In the genomic region with DNA sequence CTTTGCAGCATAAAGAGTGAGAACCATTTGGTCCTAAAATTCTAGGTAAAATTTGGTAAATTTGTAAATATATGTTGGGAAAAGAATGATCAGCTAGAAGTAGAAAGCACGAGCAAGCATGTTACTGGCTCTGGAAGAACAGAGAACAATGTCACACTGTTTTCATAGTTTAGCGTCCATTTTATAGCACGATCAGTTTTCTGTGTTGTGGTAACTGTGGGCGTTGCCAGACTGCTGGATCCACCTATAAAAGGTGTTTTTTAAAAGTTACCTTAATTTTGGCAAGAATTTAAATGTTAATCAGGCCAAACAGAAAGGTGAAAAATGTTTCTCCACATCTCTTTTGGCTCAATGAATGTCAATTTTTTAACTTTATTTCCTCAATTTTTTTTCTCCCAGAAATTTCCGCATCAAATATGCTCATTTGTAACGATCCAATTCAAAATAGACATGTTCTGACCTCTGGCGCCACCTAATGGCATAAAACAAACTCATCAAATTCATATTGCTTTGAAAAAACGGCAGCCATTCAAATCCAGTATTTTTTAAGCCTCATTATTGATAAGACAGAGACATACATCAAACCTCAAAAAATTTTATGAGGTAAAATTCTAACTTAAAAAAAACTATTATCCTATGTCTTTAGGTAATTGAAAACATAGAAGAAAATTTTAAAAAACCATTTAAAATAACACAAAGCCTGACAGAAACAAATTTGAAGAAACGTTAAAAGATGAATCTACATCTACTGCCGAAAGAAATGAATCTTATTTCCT, we compare ENCODE assay signal across 1 cellular context.
TF ChIP-seq lines count a peak whose summit lies in the region.

No MANE protein-coding gene starts in this region.

TF ChIP-seq in GM23338, 12 proteins besides CTCF, POLR2A, EP300 and RAD21:
- TF ChIP-seq EZH2 (IDR thresholded peaks at IDR 0.05; ENCODE audit: low read depth, unreplicated experiment) (no peak), JUNB (IDR thresholded peaks at IDR 0.05; ENCODE audit: unreplicated experiment) (no peak), NANOG (IDR thresholded peaks at IDR 0.05; ENCODE audit: borderline replicate concordance) (no peak), EZH2phosphoT487 (IDR thresholded peaks at IDR 0.05; ENCODE audit: unreplicated experiment) (no peak), ZNF331 (CRISPR knock-in tag; IDR thresholded peaks at IDR 0.05; ENCODE audit: low read depth) (no peak), ZNF114 (CRISPR knock-in tag; IDR thresholded peaks at IDR 0.05) (no peak), POLR2AphosphoS5 (IDR thresholded peaks at IDR 0.05; ENCODE audit: low read depth) (no peak), CREB1 (CRISPR knock-in tag; IDR thresholded peaks at IDR 0.05; ENCODE audit: low read depth) (no peak), STAT1 (IDR thresholded peaks at IDR 0.05; ENCODE audit: unreplicated experiment) (no peak)
- TF ChIP-seq, protein P1, sequence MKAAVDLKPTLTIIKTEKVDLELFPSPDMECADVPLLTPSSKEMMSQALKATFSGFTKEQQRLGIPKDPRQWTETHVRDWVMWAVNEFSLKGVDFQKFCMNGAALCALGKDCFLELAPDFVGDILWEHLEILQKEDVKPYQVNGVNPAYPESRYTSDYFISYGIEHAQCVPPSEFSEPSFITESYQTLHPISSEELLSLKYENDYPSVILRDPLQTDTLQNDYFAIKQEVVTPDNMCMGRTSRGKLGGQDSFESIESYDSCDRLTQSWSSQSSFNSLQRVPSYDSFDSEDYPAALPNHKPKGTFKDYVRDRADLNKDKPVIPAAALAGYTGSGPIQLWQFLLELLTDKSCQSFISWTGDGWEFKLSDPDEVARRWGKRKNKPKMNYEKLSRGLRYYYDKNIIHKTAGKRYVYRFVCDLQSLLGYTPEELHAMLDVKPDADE (IDR thresholded peaks at IDR 0.05), result no peak
- TF ChIP-seq, protein P2, sequence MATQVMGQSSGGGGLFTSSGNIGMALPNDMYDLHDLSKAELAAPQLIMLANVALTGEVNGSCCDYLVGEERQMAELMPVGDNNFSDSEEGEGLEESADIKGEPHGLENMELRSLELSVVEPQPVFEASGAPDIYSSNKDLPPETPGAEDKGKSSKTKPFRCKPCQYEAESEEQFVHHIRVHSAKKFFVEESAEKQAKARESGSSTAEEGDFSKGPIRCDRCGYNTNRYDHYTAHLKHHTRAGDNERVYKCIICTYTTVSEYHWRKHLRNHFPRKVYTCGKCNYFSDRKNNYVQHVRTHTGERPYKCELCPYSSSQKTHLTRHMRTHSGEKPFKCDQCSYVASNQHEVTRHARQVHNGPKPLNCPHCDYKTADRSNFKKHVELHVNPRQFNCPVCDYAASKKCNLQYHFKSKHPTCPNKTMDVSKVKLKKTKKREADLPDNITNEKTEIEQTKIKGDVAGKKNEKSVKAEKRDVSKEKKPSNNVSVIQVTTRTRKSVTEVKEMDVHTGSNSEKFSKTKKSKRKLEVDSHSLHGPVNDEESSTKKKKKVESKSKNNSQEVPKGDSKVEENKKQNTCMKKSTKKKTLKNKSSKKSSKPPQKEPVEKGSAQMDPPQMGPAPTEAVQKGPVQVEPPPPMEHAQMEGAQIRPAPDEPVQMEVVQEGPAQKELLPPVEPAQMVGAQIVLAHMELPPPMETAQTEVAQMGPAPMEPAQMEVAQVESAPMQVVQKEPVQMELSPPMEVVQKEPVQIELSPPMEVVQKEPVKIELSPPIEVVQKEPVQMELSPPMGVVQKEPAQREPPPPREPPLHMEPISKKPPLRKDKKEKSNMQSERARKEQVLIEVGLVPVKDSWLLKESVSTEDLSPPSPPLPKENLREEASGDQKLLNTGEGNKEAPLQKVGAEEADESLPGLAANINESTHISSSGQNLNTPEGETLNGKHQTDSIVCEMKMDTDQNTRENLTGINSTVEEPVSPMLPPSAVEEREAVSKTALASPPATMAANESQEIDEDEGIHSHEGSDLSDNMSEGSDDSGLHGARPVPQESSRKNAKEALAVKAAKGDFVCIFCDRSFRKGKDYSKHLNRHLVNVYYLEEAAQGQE (IDR thresholded peaks at IDR 0.05; ENCODE audit: unreplicated experiment), result no peak
- TF ChIP-seq, protein P3, sequence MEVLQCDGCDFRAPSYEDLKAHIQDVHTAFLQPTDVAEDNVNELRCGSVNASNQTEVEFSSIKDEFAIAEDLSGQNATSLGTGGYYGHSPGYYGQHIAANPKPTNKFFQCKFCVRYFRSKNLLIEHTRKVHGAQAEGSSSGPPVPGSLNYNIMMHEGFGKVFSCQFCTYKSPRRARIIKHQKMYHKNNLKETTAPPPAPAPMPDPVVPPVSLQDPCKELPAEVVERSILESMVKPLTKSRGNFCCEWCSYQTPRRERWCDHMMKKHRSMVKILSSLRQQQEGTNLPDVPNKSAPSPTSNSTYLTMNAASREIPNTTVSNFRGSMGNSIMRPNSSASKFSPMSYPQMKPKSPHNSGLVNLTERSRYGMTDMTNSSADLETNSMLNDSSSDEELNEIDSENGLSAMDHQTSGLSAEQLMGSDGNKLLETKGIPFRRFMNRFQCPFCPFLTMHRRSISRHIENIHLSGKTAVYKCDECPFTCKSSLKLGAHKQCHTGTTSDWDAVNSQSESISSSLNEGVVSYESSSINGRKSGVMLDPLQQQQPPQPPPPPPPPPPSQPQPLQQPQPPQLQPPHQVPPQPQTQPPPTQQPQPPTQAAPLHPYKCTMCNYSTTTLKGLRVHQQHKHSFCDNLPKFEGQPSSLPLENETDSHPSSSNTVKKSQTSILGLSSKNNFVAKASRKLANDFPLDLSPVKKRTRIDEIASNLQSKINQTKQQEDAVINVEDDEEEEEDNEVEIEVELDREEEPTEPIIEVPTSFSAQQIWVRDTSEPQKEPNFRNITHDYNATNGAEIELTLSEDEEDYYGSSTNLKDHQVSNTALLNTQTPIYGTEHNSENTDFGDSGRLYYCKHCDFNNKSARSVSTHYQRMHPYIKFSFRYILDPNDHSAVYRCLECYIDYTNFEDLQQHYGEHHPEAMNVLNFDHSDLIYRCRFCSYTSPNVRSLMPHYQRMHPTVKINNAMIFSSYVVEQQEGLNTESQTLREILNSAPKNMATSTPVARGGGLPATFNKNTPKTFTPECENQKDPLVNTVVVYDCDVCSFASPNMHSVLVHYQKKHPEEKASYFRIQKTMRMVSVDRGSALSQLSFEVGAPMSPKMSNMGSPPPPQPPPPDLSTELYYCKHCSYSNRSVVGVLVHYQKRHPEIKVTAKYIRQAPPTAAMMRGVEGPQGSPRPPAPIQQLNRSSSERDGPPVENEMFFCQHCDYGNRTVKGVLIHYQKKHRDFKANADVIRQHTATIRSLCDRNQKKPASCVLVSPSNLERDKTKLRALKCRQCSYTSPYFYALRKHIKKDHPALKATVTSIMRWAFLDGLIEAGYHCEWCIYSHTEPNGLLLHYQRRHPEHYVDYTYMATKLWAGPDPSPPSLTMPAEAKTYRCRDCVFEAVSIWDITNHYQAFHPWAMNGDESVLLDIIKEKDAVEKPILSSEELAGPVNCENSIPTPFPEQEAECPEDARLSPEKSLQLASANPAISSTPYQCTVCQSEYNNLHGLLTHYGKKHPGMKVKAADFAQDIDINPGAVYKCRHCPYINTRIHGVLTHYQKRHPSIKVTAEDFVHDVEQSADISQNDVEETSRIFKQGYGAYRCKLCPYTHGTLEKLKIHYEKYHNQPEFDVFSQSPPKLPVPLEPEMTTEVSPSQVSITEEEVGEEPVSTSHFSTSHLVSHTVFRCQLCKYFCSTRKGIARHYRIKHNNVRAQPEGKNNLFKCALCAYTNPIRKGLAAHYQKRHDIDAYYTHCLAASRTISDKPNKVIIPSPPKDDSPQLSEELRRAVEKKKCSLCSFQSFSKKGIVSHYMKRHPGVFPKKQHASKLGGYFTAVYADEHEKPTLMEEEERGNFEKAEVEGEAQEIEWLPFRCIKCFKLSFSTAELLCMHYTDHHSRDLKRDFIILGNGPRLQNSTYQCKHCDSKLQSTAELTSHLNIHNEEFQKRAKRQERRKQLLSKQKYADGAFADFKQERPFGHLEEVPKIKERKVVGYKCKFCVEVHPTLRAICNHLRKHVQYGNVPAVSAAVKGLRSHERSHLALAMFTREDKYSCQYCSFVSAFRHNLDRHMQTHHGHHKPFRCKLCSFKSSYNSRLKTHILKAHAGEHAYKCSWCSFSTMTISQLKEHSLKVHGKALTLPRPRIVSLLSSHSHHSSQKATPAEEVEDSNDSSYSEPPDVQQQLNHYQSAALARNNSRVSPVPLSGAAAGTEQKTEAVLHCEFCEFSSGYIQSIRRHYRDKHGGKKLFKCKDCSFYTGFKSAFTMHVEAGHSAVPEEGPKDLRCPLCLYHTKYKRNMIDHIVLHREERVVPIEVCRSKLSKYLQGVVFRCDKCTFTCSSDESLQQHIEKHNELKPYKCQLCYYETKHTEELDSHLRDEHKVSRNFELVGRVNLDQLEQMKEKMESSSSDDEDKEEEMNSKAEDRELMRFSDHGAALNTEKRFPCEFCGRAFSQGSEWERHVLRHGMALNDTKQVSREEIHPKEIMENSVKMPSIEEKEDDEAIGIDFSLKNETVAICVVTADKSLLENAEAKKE (CRISPR knock-in tag; IDR thresholded peaks at IDR 0.05), result no peak
